In the genomic region with DNA sequence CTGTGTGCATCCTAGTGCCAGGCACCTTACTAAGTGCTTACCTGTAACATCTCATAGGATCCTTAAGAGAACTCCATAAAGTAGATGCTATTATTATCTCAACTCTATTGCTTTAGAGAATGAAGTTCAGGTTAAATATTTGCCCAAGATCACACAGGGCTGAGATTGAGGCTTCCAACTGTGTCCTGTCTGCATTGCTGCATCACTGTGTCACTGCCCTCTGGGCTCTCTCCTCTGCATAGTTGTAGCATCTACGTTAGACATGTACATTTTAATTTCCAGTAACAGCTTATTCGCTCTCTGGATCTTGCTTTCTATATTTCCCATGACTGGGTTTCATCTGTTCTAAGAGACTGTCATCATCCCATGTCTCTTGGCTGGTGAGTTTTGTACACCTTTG, we compare ENCODE assay signal across 17 cellular contexts.
DNase-seq lines count a peak whose midpoint lies in the region; ATAC-seq, FAIRE-seq and TF ChIP-seq lines count a peak whose summit lies in the region.
"Had no signal": no experiment of that assay in that cellular context is flagged by ENCODE, and none has a peak within 500 bp of the region (broad histone marks: within the 10 kb centered on the region; RNA-seq: fewer than 3 reads in every experiment).

No MANE protein-coding gene starts in this region.

- TF ChIP-seq POLR2A in A549 (IDR thresholded peaks at IDR 0.05; ENCODE audit: low read length) = no peak

- peaks cover 11% of the 10 kb centered on the region for H3K4me1 Mint-ChIP-seq in WTC11
- H3K4me1 Mint-ChIP-seq in activated CD8-positive, alpha-beta memory T cell treated with anti-CD3 and anti-CD28 coated beads, Interleukin-2, amount 10 ng/mL, durations not matched to agents 7 days and 5 days = no peaks in the 10 kb centered on the region
- H3K4me1 Mint-ChIP-seq: CD4-positive, alpha-beta memory T cell had no signal

- H3K79me1 ChIP-seq in trophoblast cell (ENCODE audit: low read length) = no peaks in the 10 kb centered on the region

- H4K12ac ChIP-seq in trophoblast cell (ENCODE audit: low read depth, low read length) = no peak overlapping the region

- no peak overlapping the region for H3K27ac Mint-ChIP-seq in WTC11
- no peak overlapping the region for H3K27ac Mint-ChIP-seq in activated CD8-positive, alpha-beta memory T cell treated with anti-CD3 and anti-CD28 coated beads, Interleukin-2, amount 10 ng/mL, durations not matched to agents 7 days and 5 days
- H3K27ac Mint-ChIP-seq: CD4-positive, alpha-beta memory T cell; H9 had no signal

- no peak overlapping the region for H3K4ac ChIP-seq in trophoblast cell (ENCODE audit: low read depth, low read length)

- no peak overlapping the region for H2BK5ac ChIP-seq in trophoblast cell (ENCODE audit: low read depth, low read length, poor library complexity)

- H3K18ac ChIP-seq in trophoblast cell (ENCODE audit: low read length) = no peak overlapping the region

- FAIRE-seq in A549 (lab: Jason Lieb, UNC) = no peak
- no peak for FAIRE-seq in urothelium cell line (lab: Jason Lieb, UNC)
- FAIRE-seq: GM12892 had no signal

- no peaks in the 10 kb centered on the region for H3K27me3 ChIP-seq in trophoblast cell (ENCODE audit: insufficient read depth, low read length)
- H3K27me3 ChIP-seq: BE2C had no signal

- CTCF ChIA-PET in A549 (lab: Yijun Ruan, JAX) = no interaction called here
- CTCF ChIA-PET in WTC11 (lab: Charles Lee) = no interaction called here
- CTCF ChIA-PET in activated CD8-positive, alpha-beta memory T cell treated with anti-CD3 and anti-CD28 coated beads, Interleukin-2, amount 10 ng/mL, durations not matched to agents 7 days and 5 days (lab: Charles Lee) = no interaction called here

- no peak overlapping the region for H3K23ac ChIP-seq in trophoblast cell (ENCODE audit: low read length)

- no peak for TF ChIP-seq EP300 in A549 (IDR thresholded peaks at IDR 0.05)

- POLR2A ChIA-PET in A549 (lab: Yijun Ruan, JAX) = interaction anchor here (0.7 kb wide), 1 partner anchor 644 kb away, joined by 3 read pairs; no protein-coding TSS in a partner anchor
- POLR2A ChIA-PET in WTC11 (lab: Charles Lee) = no interaction called here

- no peak overlapping the region for H2BK12ac ChIP-seq in trophoblast cell (ENCODE audit: low read length)

- H2AFZ ChIP-seq in trophoblast cell (ENCODE audit: insufficient read depth, low read length, poor library complexity) = no peak overlapping the region

- WGBS in A549 (ENCODE audit: missing lambda C conversion rate) = 17% methylated on average over 2 of the region's 2 CpGs
- WGBS in trophoblast cell (ENCODE audit: extremely low coverage, insufficient coverage, insufficient read length) = no CpG with 5 or more reads among the region's 2 CpGs

- ATAC-seq in A549 (no peak; a peak in 1 of 6 replicates), WTC11 (peak; percentile 30; the same call in 1 of the 2 replicates), left colon (no peak)
- no peak for ATAC-seq in activated CD8-positive, alpha-beta memory T cell treated with anti-CD3 and anti-CD28 coated beads, Interleukin-2, amount 10 ng/mL, durations not matched to agents 7 days and 5 days

- no peak overlapping the region for H2BK120ac ChIP-seq in trophoblast cell (ENCODE audit: insufficient read depth, low read length, poor library complexity)

- peaks cover 14% of the 10 kb centered on the region for H3K9me3 Mint-ChIP-seq in WTC11
- H3K9me3 Mint-ChIP-seq in activated CD8-positive, alpha-beta memory T cell treated with anti-CD3 and anti-CD28 coated beads, Interleukin-2, amount 10 ng/mL, durations not matched to agents 7 days and 5 days (ENCODE audit: low read depth) = peaks cover 2% of the 10 kb centered on the region

- no peak overlapping the region for H3K27ac ChIP-seq in A549
- no peak overlapping the region for H3K27ac ChIP-seq in trophoblast cell (ENCODE audit: low read depth, low read length)
- H3K27ac ChIP-seq: C4-2B had no signal

- no peak overlapping the region for H3K4me3 Mint-ChIP-seq in WTC11
- H3K4me3 Mint-ChIP-seq in activated CD8-positive, alpha-beta memory T cell treated with anti-CD3 and anti-CD28 coated beads, Interleukin-2, amount 10 ng/mL, durations not matched to agents 7 days and 5 days = no peak overlapping the region
- H3K4me3 Mint-ChIP-seq: CD4-positive, alpha-beta memory T cell; H9 had no signal

- H4K8ac ChIP-seq in trophoblast cell (ENCODE audit: low read depth, low read length) = no peak overlapping the region

- H2AK5ac ChIP-seq in trophoblast cell (ENCODE audit: low read length) = no peak overlapping the region

- H3K4me1 ChIP-seq in A549 (no peaks in the 10 kb centered on the region), trophoblast cell (ENCODE audit: control insufficient read depth in 1 of 2, insufficient read depth in 2 of 2, low read length in 2 of 2) (no peaks in the 10 kb centered on the region)
- H3K4me1 ChIP-seq: BE2C had no signal

- H3K9ac ChIP-seq in trophoblast cell (ENCODE audit: low read length) = no peak overlapping the region

- TF ChIP-seq CTCF in A549 (IDR thresholded peaks at IDR 0.05) = no peak
- no peak for TF ChIP-seq CTCF in WTC11 (IDR thresholded peaks at IDR 0.05)

- peaks cover 9% of the 10 kb centered on the region; the same call in 1 of the 3 replicates for H3K9me3 ChIP-seq in A549
- peaks cover 3% of the 10 kb centered on the region for H3K9me3 ChIP-seq in trophoblast cell (ENCODE audit: insufficient read depth, low read depth, low read length)
- H3K9me3 ChIP-seq: BE2C had no signal

- H3K4me3 ChIP-seq in A549 (no peak overlapping the region), trophoblast cell (ENCODE audit: low read depth, low read length) (no peak overlapping the region)

- H3K79me2 ChIP-seq in trophoblast cell (ENCODE audit: control insufficient read depth, insufficient read depth, low read length, poor library complexity) = no peaks in the 10 kb centered on the region

- peaks cover 11% of the 10 kb centered on the region for H3K36me3 Mint-ChIP-seq in WTC11
- no peaks in the 10 kb centered on the region for H3K36me3 Mint-ChIP-seq in activated CD8-positive, alpha-beta memory T cell treated with anti-CD3 and anti-CD28 coated beads, Interleukin-2, amount 10 ng/mL, durations not matched to agents 7 days and 5 days
- H3K36me3 Mint-ChIP-seq: CD4-positive, alpha-beta memory T cell had no signal

- DNase-seq in A549 (ENCODE audit: low read depth in 1 of 2, low spot score in 1 of 2) (no peak), WTC11 (ENCODE audit: low spot score) (no peak), kidney glomerular epithelial cell (lab: John Stamatoyannopoulos, UW) (peak; percentile 56), trophoblast cell (peak; percentile 72 to 75), left colon (no peak), urothelium cell line (ENCODE audit: low spot score) (no peak)
- no peak for DNase-seq in activated CD8-positive, alpha-beta memory T cell treated with anti-CD3 and anti-CD28 coated beads, Interleukin-2, amount 10 ng/mL, durations not matched to agents 7 days and 5 days
- DNase-seq: BE2C; CD4-positive, alpha-beta memory T cell; COR-L47; DND-41; GDM1; GOT3; H9; IMR-90 had no signal

- H3K36me3 ChIP-seq in trophoblast cell (ENCODE audit: control insufficient read depth in 1 of 2, insufficient read depth in 2 of 2, low read length in 2 of 2) = no peaks in the 10 kb centered on the region
- H3K36me3 ChIP-seq: BE2C had no signal

- H3K14ac ChIP-seq in trophoblast cell (ENCODE audit: low read length) = no peak overlapping the region

- H4K91ac ChIP-seq in trophoblast cell (ENCODE audit: low read depth, low read length) = no peak overlapping the region

- intact Hi-C loops in left colon (cut with DNase I, micrococcal nuclease) = no loop called here

- no peaks in the 10 kb centered on the region for H3K27me3 Mint-ChIP-seq in WTC11 (ENCODE audit: low read depth)
- H3K27me3 Mint-ChIP-seq in activated CD8-positive, alpha-beta memory T cell treated with anti-CD3 and anti-CD28 coated beads, Interleukin-2, amount 10 ng/mL, durations not matched to agents 7 days and 5 days = no peaks in the 10 kb centered on the region

- H3K4me2 ChIP-seq in A549 (peak overlapping the region; percentile 12; the same call in 1 of the 3 replicates), trophoblast cell (ENCODE audit: low read length) (no peak overlapping the region)

- TF ChIP-seq RAD21 in A549 (conservative IDR thresholded peaks at IDR 0.05 in 1 of 2, IDR thresholded peaks at IDR 0.05 in 1 of 2) = no peak

TF ChIP-seq in A549, 52 proteins besides CTCF, POLR2A, EP300 and RAD21:
- TF ChIP-seq CEBPB (IDR thresholded peaks at IDR 0.05) = no peak
- no peak for TF ChIP-seq KDM1A (IDR thresholded peaks at IDR 0.05; ENCODE audit: low read depth)
- no peak for TF ChIP-seq NR3C1 (IDR thresholded peaks at IDR 0.05)

TF ChIP-seq in WTC11, 78 proteins besides CTCF, POLR2A, EP300 and RAD21 (continues in another document):
- TF ChIP-seq SMAD4 (CRISPR knock-in tag; IDR thresholded peaks at IDR 0.05) = no peak
- TF ChIP-seq, protein P1, sequence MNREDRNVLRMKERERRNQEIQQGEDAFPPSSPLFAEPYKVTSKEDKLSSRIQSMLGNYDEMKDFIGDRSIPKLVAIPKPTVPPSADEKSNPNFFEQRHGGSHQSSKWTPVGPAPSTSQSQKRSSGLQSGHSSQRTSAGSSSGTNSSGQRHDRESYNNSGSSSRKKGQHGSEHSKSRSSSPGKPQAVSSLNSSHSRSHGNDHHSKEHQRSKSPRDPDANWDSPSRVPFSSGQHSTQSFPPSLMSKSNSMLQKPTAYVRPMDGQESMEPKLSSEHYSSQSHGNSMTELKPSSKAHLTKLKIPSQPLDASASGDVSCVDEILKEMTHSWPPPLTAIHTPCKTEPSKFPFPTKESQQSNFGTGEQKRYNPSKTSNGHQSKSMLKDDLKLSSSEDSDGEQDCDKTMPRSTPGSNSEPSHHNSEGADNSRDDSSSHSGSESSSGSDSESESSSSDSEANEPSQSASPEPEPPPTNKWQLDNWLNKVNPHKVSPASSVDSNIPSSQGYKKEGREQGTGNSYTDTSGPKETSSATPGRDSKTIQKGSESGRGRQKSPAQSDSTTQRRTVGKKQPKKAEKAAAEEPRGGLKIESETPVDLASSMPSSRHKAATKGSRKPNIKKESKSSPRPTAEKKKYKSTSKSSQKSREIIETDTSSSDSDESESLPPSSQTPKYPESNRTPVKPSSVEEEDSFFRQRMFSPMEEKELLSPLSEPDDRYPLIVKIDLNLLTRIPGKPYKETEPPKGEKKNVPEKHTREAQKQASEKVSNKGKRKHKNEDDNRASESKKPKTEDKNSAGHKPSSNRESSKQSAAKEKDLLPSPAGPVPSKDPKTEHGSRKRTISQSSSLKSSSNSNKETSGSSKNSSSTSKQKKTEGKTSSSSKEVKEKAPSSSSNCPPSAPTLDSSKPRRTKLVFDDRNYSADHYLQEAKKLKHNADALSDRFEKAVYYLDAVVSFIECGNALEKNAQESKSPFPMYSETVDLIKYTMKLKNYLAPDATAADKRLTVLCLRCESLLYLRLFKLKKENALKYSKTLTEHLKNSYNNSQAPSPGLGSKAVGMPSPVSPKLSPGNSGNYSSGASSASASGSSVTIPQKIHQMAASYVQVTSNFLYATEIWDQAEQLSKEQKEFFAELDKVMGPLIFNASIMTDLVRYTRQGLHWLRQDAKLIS (CRISPR knock-in tag; IDR thresholded peaks at IDR 0.05; ENCODE audit: borderline replicate concordance) = no peak
- TF ChIP-seq ZNF416 (CRISPR knock-in tag; IDR thresholded peaks at IDR 0.05) = no peak
- TF ChIP-seq ZNF219 (CRISPR knock-in tag; IDR thresholded peaks at IDR 0.05; ENCODE audit: borderline replicate concordance) = no peak

Comparison
In these comparisons a context has a peak if more than half of its experiments do, and no peak if none do; other contexts are left out.
1. DNase-seq: peak in kidney glomerular epithelial cell (single experiment) and trophoblast cell (2 of 2); none in A549 (0 of 2), WTC11 (single experiment), left colon (0 of 2), urothelium cell line (single experiment) and activated CD8-positive, alpha-beta memory T cell treated with anti-CD3 and anti-CD28 coated beads, Interleukin-2, amount 10 ng/mL, durations not matched to agents 7 days and 5 days (single experiment).